Comparison of ENCODE assay signal across 14 cellular contexts in the genomic region with DNA sequence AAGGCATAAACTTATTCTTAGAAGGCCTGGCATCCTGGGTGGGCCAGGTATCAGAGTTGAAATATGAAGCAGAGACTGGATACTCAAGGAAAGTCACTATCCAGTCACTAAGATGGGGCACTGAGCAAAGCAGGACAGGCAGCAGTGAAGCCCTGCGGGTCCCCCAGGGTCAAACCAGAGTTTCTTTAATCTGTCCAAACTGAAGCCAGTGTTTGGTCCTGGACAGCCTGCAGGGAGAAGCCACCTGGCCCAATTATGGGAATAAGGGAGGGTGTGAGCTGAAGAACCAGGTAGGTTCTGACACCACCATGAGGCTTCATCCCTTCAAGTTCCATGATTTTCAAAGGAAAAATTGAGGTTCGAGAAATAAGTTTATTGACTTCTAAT.
DNase-seq lines count a peak whose midpoint lies in the region; ATAC-seq, FAIRE-seq and TF ChIP-seq lines count a peak whose summit lies in the region.
"Had no signal": no experiment of that assay in that cellular context is flagged by ENCODE, and none has a peak within 500 bp of the region (broad histone marks: within the 10 kb centered on the region; RNA-seq: fewer than 3 reads in every experiment).

No MANE protein-coding gene starts in this region.

- H3K9me1 ChIP-seq in K562 (ENCODE audit: control insufficient read depth, insufficient read depth, low read length): no peaks in the 10 kb centered on the region

- TF ChIP-seq CTCF in K562 (IDR thresholded peaks at IDR 0.05 in 2 of 3, conservative IDR thresholded peaks at IDR 0.05 in 1 of 3; ENCODE audit: insufficient read depth in 2 of 3, low read depth in 1 of 3, low read length in 3 of 3): no peak
- TF ChIP-seq CTCF in endodermal cell (conservative IDR thresholded peaks at IDR 0.05): no peak
- no peak for TF ChIP-seq CTCF in tibial nerve (IDR thresholded peaks at IDR 0.05)

- H3K4me1 Mint-ChIP-seq in endodermal cell: peaks cover 31% of the 10 kb centered on the region
- H3K4me1 Mint-ChIP-seq in natural killer cell treated with Interleukin-12 subunit alpha and Interleukin-12 subunit beta and Interleukin-15 and Interleukin-18, amount 100 ng/mL, for 72 hours (ENCODE audit: low read depth in 2 of 2): no peaks in the 10 kb centered on the region

- WGBS in K562 (ENCODE audit: insufficient coverage, low coverage, missing lambda C conversion rate): 37% methylated on average over 2 of the region's 2 CpGs
- WGBS in endodermal cell (ENCODE audit: insufficient coverage in 1 of 2, insufficient read length in 1 of 2), 2 experiments: 94 to 100% methylated on average over 2 of the region's 2 CpGs
- no CpG with 5 or more reads among the region's 2 CpGs for WGBS in neuronal stem cell (ENCODE audit: extremely low coverage in 2 of 2, insufficient read length in 2 of 2, insufficient replicate concordance in 1 of 2), 2 donors
- 58 to 73% methylated on average over 2 of the region's 2 CpGs for WGBS in tibial nerve, 2 donors

- H2BK12ac ChIP-seq in neuronal stem cell (ENCODE audit: low read length): no peak overlapping the region

- H3K27ac Mint-ChIP-seq in endodermal cell: no peak overlapping the region
- no peak overlapping the region for H3K27ac Mint-ChIP-seq in natural killer cell treated with Interleukin-12 subunit alpha and Interleukin-12 subunit beta and Interleukin-15 and Interleukin-18, amount 100 ng/mL, for 72 hours
- H3K27ac Mint-ChIP-seq: HFFc6, IgD-negative memory B cell had no signal

- H3K79me1 ChIP-seq in neuronal stem cell (ENCODE audit: low read depth, low read length): no peaks in the 10 kb centered on the region

- H3K27me3 ChIP-seq in K562 (ENCODE audit: control insufficient read depth in 2 of 2, insufficient read depth in 2 of 2, low read length in 2 of 2) (no peaks in the 10 kb centered on the region), endodermal cell (ENCODE audit: control insufficient read depth, insufficient read depth, low read length, poor library complexity, severe bottlenecking) (no peaks in the 10 kb centered on the region), neuronal stem cell (ENCODE audit: control insufficient read depth in 3 of 3, insufficient read depth in 3 of 3, low read depth in 1 of 3, low read length in 3 of 3) (peaks cover 0 to 2% (median 0%) of the 10 kb centered on the region in 3 experiments), tibial nerve (no peaks in the 10 kb centered on the region)
- H3K27me3 ChIP-seq: BLaER1 treated with 17β-estradiol and CSF1 and Interleukin-3, amounts not matched to agents 10 nM and 100 nM had no signal

- H3K9me3 ChIP-seq in K562 (replicated peaks; ENCODE audit: control insufficient read depth, insufficient read depth, low read depth, low read length) (no peaks in the 10 kb centered on the region), endodermal cell (ENCODE audit: control insufficient read depth, low read length) (no peaks in the 10 kb centered on the region), neuronal stem cell (replicated peaks in 1 of 2; ENCODE audit: control insufficient read depth in 2 of 2, insufficient read depth in 1 of 2, low read depth in 1 of 2, low read length in 2 of 2) (no peaks in the 10 kb centered on the region), tibial nerve (no peaks in the 10 kb centered on the region)
- H3K9me3 ChIP-seq: BLaER1 treated with 17β-estradiol and CSF1 and Interleukin-3, amounts not matched to agents 10 nM and 100 nM had no signal

- H3K4me3 Mint-ChIP-seq in endodermal cell: no peak overlapping the region
- no peak overlapping the region for H3K4me3 Mint-ChIP-seq in natural killer cell treated with Interleukin-12 subunit alpha and Interleukin-12 subunit beta and Interleukin-15 and Interleukin-18, amount 100 ng/mL, for 72 hours
- H3K4me3 Mint-ChIP-seq: CD4-positive, CD25-positive, alpha-beta regulatory T cell; HFFc6 had no signal

- no peak overlapping the region for H3K23ac ChIP-seq in neuronal stem cell (ENCODE audit: low read depth, low read length, poor library complexity)

- H3K4me2 ChIP-seq in K562 (ENCODE audit: insufficient read depth, low read length) (no peak overlapping the region), neuronal stem cell (ENCODE audit: insufficient read depth, low read length, poor library complexity, severe bottlenecking) (no peak overlapping the region)

- TF ChIP-seq POLR2A in K562 (conservative IDR thresholded peaks at IDR 0.05) (no peak), tibial nerve (IDR thresholded peaks at IDR 0.05) (no peak)

- H3K9ac ChIP-seq in K562 (ENCODE audit: insufficient read depth in 1 of 2, low read depth in 2 of 2, low read length in 2 of 2): no peak overlapping the region; a peak in 1 of 4 replicates
- no peak overlapping the region for H3K9ac ChIP-seq in endodermal cell (ENCODE audit: extremely low read depth, low read length, poor library complexity, severe bottlenecking)
- H3K9ac ChIP-seq in neuronal stem cell (ENCODE audit: low read depth, low read length, poor library complexity): no peak overlapping the region

- TF ChIP-seq EP300 in K562 (IDR thresholded peaks at IDR 0.05; ENCODE audit: low read length) (no peak), tibial nerve (IDR thresholded peaks at IDR 0.05) (no peak)

- H2AFZ ChIP-seq in K562 (ENCODE audit: low read depth, low read length): peak overlapping the region; percentile 93
- peak overlapping the region; percentile 81 for H2AFZ ChIP-seq in neuronal stem cell (ENCODE audit: low read length)

- no peak overlapping the region for H4K8ac ChIP-seq in neuronal stem cell (ENCODE audit: low read depth, low read length)

- no peak for FAIRE-seq in K562 (lab: Jason Lieb, UNC)

- H2BK5ac ChIP-seq in neuronal stem cell (ENCODE audit: low read length): no peak overlapping the region

- no peak for ATAC-seq in K562
- no peak for ATAC-seq in natural killer cell treated with Interleukin-12 subunit alpha and Interleukin-12 subunit beta and Interleukin-15 and Interleukin-18, amount 100 ng/mL, for 72 hours

- in situ Hi-C loops in K562 (cut with MboI): no loop called here

- H3K27ac ChIP-seq in K562 (ENCODE audit: extremely low read depth, low read depth, low read length) (no peak overlapping the region), endodermal cell (ENCODE audit: low read depth, low read length) (peak overlapping the region; percentile 9), neuronal stem cell (replicated peaks; ENCODE audit: low read length) (no peak overlapping the region), tibial nerve (peak overlapping the region in 3 of 4 donors; percentile 24 to 90 (median 79))
- H3K27ac ChIP-seq: BLaER1 treated with 17β-estradiol and CSF1 and Interleukin-3, amounts not matched to agents 10 nM and 100 nM had no signal

- DNase-seq in K562 (ENCODE audit: extremely low read depth in 1 of 4, low spot score in 3 of 4) (no peak), endodermal cell (no peak), neuronal stem cell (ENCODE audit: low spot score) (no peak), tibial nerve (ENCODE audit: low spot score in 2 of 2) (no peak), HPDE6-E6E7 (ENCODE audit: extremely low spot score) (no peak), NCI-H82 treated with DMSO at 0.1 percent for 48 hours (lab: John Stamatoyannopoulos, UW; ENCODE audit: unreplicated experiment) (no peak)
- DNase-seq in natural killer cell treated with Interleukin-12 subunit alpha and Interleukin-12 subunit beta and Interleukin-15 and Interleukin-18, amount 100 ng/mL, for 72 hours (ENCODE audit: low spot score): no peak
- DNase-seq: ACHN; CD4-positive, CD25-positive, alpha-beta regulatory T cell; DMS 273 treated with DMSO at 0.1 percent for 48 hours; HCEC 1CT; HFFc6 had no signal

- no peaks in the 10 kb centered on the region for H3K36me3 Mint-ChIP-seq in endodermal cell (ENCODE audit: low read depth)
- no peaks in the 10 kb centered on the region for H3K36me3 Mint-ChIP-seq in natural killer cell treated with Interleukin-12 subunit alpha and Interleukin-12 subunit beta and Interleukin-15 and Interleukin-18, amount 100 ng/mL, for 72 hours
- H3K36me3 Mint-ChIP-seq: CD4-positive, CD25-positive, alpha-beta regulatory T cell had no signal

- H2AK5ac ChIP-seq in neuronal stem cell (ENCODE audit: low read depth, low read length): no peak overlapping the region

- H4K20me1 ChIP-seq in K562 (replicated peaks; ENCODE audit: control insufficient read depth, insufficient read depth, low read length): no peaks in the 10 kb centered on the region
- H4K20me1 ChIP-seq: BLaER1 treated with 17β-estradiol and CSF1 and Interleukin-3, amounts not matched to agents 10 nM and 100 nM had no signal

- no peaks in the 10 kb centered on the region for H3K79me2 ChIP-seq in K562 (ENCODE audit: control insufficient read depth, insufficient read depth, low read length)

- POLR2A ChIA-PET in K562 (lab: Yijun Ruan, JAX): interaction anchor here (0.9 kb wide), 1 partner anchor 60 kb away, joined by 4 read pairs; no protein-coding TSS in a partner anchor

- no peak for TF ChIP-seq RAD21 in K562 (CRISPR knock-in tag; conservative IDR thresholded peaks at IDR 0.05 in 1 of 2, IDR thresholded peaks at IDR 0.05 in 1 of 2)

- H2BK120ac ChIP-seq in neuronal stem cell (ENCODE audit: low read depth, low read length): no peak overlapping the region

- H3K4me3 ChIP-seq in K562: no peak overlapping the region
- no peak overlapping the region for H3K4me3 ChIP-seq in endodermal cell (ENCODE audit: low read length)
- no peak overlapping the region for H3K4me3 ChIP-seq in neuronal stem cell (ENCODE audit: low read length in 2 of 2)
- H3K4me3 ChIP-seq in tibial nerve: no peak overlapping the region
- H3K4me3 ChIP-seq: BLaER1 treated with 17β-estradiol and CSF1 and Interleukin-3, amounts not matched to agents 10 nM and 100 nM had no signal

- H3K14ac ChIP-seq in neuronal stem cell (ENCODE audit: low read length): no peak overlapping the region

- no TSS peak for BruUV-seq in K562 (replicated peaks; lab: Mats Ljungman, UMichigan)

- H3K9me3 Mint-ChIP-seq in endodermal cell: peaks cover 6% of the 10 kb centered on the region
- H3K9me3 Mint-ChIP-seq in natural killer cell treated with Interleukin-12 subunit alpha and Interleukin-12 subunit beta and Interleukin-15 and Interleukin-18, amount 100 ng/mL, for 72 hours: no peaks in the 10 kb centered on the region
- H3K9me3 Mint-ChIP-seq: HFFc6, IgD-negative memory B cell had no signal

- H3K4me1 ChIP-seq in K562 (replicated peaks in 1 of 2; ENCODE audit: control insufficient read depth in 2 of 2, insufficient read depth in 2 of 2, low read length in 2 of 2) (peaks cover 6 to 33% of the 10 kb centered on the region in 2 experiments; a peak in 3 of 5 replicates), endodermal cell (ENCODE audit: control insufficient read depth, insufficient read depth, low read length) (no peaks in the 10 kb centered on the region), neuronal stem cell (ENCODE audit: control insufficient read depth in 2 of 2, insufficient read depth in 1 of 2, low read depth in 1 of 2, low read length in 2 of 2) (peaks cover 0 to 7% of the 10 kb centered on the region in 2 donors), tibial nerve (peaks cover 0 to 54% (median 24%) of the 10 kb centered on the region in 4 donors)

- intact Hi-C loops in K562 (cut with micrococcal nuclease): no loop called here

- no peaks in the 10 kb centered on the region for H3K27me3 Mint-ChIP-seq in endodermal cell (ENCODE audit: insufficient read depth)
- H3K27me3 Mint-ChIP-seq in natural killer cell treated with Interleukin-12 subunit alpha and Interleukin-12 subunit beta and Interleukin-15 and Interleukin-18, amount 100 ng/mL, for 72 hours: no peaks in the 10 kb centered on the region
- H3K27me3 Mint-ChIP-seq: CD4-positive, CD25-positive, alpha-beta regulatory T cell; IgD-negative memory B cell had no signal

- H4K91ac ChIP-seq in neuronal stem cell (ENCODE audit: low read depth, low read length, poor library complexity): no peak overlapping the region

- H3K4ac ChIP-seq in neuronal stem cell (ENCODE audit: low read length): no peak overlapping the region

- no peak overlapping the region for H2BK15ac ChIP-seq in neuronal stem cell (ENCODE audit: low read length)

- CTCF ChIA-PET in K562 (lab: Yijun Ruan, JAX; ENCODE audit: low intra/inter-chr PET ratio): no interaction called here

- H3K36me3 ChIP-seq in K562 (ENCODE audit: control insufficient read depth, insufficient read depth, low read length): no peaks in the 10 kb centered on the region
- no peaks in the 10 kb centered on the region for H3K36me3 ChIP-seq in endodermal cell (ENCODE audit: control insufficient read depth, insufficient read depth, low read length)
- no peaks in the 10 kb centered on the region for H3K36me3 ChIP-seq in neuronal stem cell (replicated peaks in 1 of 2; ENCODE audit: control insufficient read depth in 2 of 2, insufficient read depth in 2 of 2, low read length in 2 of 2)
- H3K36me3 ChIP-seq in tibial nerve: no peaks in the 10 kb centered on the region
- H3K36me3 ChIP-seq: BLaER1 treated with 17β-estradiol and CSF1 and Interleukin-3, amounts not matched to agents 10 nM and 100 nM had no signal

- H3K18ac ChIP-seq in neuronal stem cell (ENCODE audit: low read length): no peak overlapping the region

Comparison
In these comparisons a context has a peak if more than half of its experiments do, and no peak if none do; other contexts are left out.
1. H3K27ac ChIP-seq: peak in endodermal cell (single experiment) and tibial nerve (3 of 4); none in K562 (single experiment) and neuronal stem cell (single experiment).